ENCODE assay signal across 38 cellular contexts in the genomic region with DNA sequence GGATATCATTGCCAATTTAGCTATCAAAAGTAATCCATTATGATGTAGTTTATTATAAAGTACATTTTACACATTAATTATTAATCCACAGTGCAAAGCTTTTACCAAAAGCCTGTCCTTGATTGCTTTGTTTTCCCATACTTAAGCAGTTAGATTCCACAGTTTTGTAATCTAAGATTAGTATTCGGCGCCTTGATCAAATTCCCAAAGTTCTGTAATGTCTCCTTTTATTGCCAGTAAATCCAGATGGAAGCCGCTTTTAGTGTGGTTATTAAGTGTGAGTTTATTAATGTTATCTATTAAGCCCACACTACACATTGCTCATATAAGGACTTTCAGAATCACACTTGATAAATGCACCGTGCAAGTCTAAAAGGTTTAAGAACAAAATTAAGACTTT.
"Had no signal": no experiment of that assay in that cellular context is flagged by ENCODE, and none has a peak within 500 bp of the region (broad histone marks: within the 10 kb centered on the region; RNA-seq: fewer than 3 reads in every experiment).

No MANE protein-coding gene starts in this region.

- H3K4me3 Mint-ChIP-seq: activated naive CD4-positive, alpha-beta T cell treated with anti-CD3 and anti-CD28 coated beads for 36 hours; activated naive CD4-positive, alpha-beta T cell treated with anti-CD3 and anti-CD28 coated beads, Interleukin-2, amount 10 ng/mL, durations not matched to agents 7 days and 5 days; activated naive CD4-positive, alpha-beta T cell treated with anti-CD3 and anti-CD28 coated beads, Interleukin-2, amount 50 U/mL, for 24 hours; activated naive CD8-positive, alpha-beta T cell; activated naive CD8-positive, alpha-beta T cell treated with anti-CD3 and anti-CD28 coated beads, Interleukin-2, amount 10 ng/mL, durations not matched to agents 7 days and 5 days; activated T-cell treated with anti-CD3 and anti-CD28 coated beads, Interleukin-2, amount 50 U/mL, for 24 hours; activated T-cell treated with anti-CD3 and anti-CD28 coated beads, Interleukin-2, amount 50 U/mL, for 4 hours; activated T-cell treated with anti-CD3 and anti-CD28 coated beads, Interleukin-2, amount 50 U/mL, for 72 hours; activated T-helper 1 cell treated with anti-CD3 and anti-CD28 coated beads, Interleukin-12 subunit alpha, Interleukin-12 subunit beta, Interleukin-2, Interleukin-4 antibody, amounts not matched to agents 30 ng/mL and 10 ng/mL and 1 ng/mL, durations not matched to agents 14 hours and 24 hours and 36 hours; activated T-helper 17 cell treated with anti-CD3 and anti-CD28 coated beads, Interleukin-2, amount 50 U/mL, for 72 hours; brain; central memory CD8-positive, alpha-beta T cell had no signal

- H3K4me3 ChIP-seq: adrenal gland, ascending aorta, body of pancreas, breast epithelium, cardiac muscle cell had no signal

- H3K9me3 Mint-ChIP-seq: activated naive CD4-positive, alpha-beta T cell treated with anti-CD3 and anti-CD28 coated beads for 36 hours; activated naive CD4-positive, alpha-beta T cell treated with anti-CD3 and anti-CD28 coated beads, Interleukin-2, amount 10 ng/mL, durations not matched to agents 7 days and 5 days; activated naive CD4-positive, alpha-beta T cell treated with anti-CD3 and anti-CD28 coated beads, Interleukin-2, amount 50 U/mL, for 24 hours; activated naive CD4-positive, alpha-beta T cell treated with anti-CD3 and anti-CD28 coated beads, Interleukin-2, amount 50 U/mL, for 72 hours; activated naive CD8-positive, alpha-beta T cell treated with anti-CD3 and anti-CD28 coated beads, Interleukin-2, amount 10 ng/mL, durations not matched to agents 7 days and 5 days; activated T-cell treated with anti-CD3 and anti-CD28 coated beads, Interleukin-2, amount 50 U/mL, for 24 hours; activated T-cell treated with anti-CD3 and anti-CD28 coated beads, Interleukin-2, amount 50 U/mL, for 4 hours; activated T-cell treated with anti-CD3 and anti-CD28 coated beads, Interleukin-2, amount 50 U/mL, for 72 hours; activated T-helper 1 cell treated with anti-CD3 and anti-CD28 coated beads, Interleukin-12 subunit alpha, Interleukin-12 subunit beta, Interleukin-2, Interleukin-4 antibody, amounts not matched to agents 30 ng/mL and 10 ng/mL and 1 ng/mL, durations not matched to agents 14 hours and 24 hours and 36 hours; activated T-helper 17 cell treated with anti-CD3 and anti-CD28 coated beads, Interleukin-2, amount 50 U/mL, for 72 hours; activated T-helper 2 cell treated with anti-CD3 and anti-CD28 coated beads, Interferon-gamma antibody, Interleukin-2, Interleukin-4, amounts not matched to agents 10 μg/mL and 5 μg/mL and 100 μg/mL, durations not matched to agents 14 hours and 24 hours and 36 hours; central memory CD8-positive, alpha-beta T cell had no signal

- DNase-seq: activated effector memory CD4-positive, alpha-beta T cell treated with anti-CD3 and anti-CD28 coated beads, Interleukin-2, amount 50 U/mL, for 16 hours; activated effector memory CD4-positive, alpha-beta T cell treated with Interleukin-2 at 50 U/mL for 16 hours; activated gamma-delta T cell; activated gamma-delta T cell treated with Interleukin-2 at 50 U/mL for 16 hours; activated naive CD4-positive, alpha-beta T cell; activated naive CD4-positive, alpha-beta T cell treated with anti-CD3 and anti-CD28 coated beads for 36 hours; activated naive CD4-positive, alpha-beta T cell treated with anti-CD3 and anti-CD28 coated beads, Interleukin-2, amount 10 ng/mL, durations not matched to agents 7 days and 5 days; activated naive CD4-positive, alpha-beta T cell treated with anti-CD3 and anti-CD28 coated beads, Interleukin-2, amount 50 U/mL, for 16 hours; activated naive CD4-positive, alpha-beta T cell treated with Interleukin-2 at 50 U/mL for 16 hours; activated naive CD8-positive, alpha-beta T cell treated with anti-CD3 and anti-CD28 coated beads, Interleukin-2, amount 10 ng/mL, durations not matched to agents 7 days and 5 days; activated T-cell treated with anti-CD3 and anti-CD28 coated beads, Interleukin-2, amount 50 U/mL, for 1 hour; activated T-cell treated with anti-CD3 and anti-CD28 coated beads, Interleukin-2, amount 50 U/mL, for 24 hours; activated T-cell treated with anti-CD3 and anti-CD28 coated beads, Interleukin-2, amount 50 U/mL, for 4 hours; activated T-cell treated with anti-CD3 and anti-CD28 coated beads, Interleukin-2, amount 50 U/mL, for 48 hours; activated T-cell treated with anti-CD3 and anti-CD28 coated beads, Interleukin-2, amount 50 U/mL, for 72 hours; adrenal gland; amniotic stem cell; amygdala; anterior cingulate cortex; aorta; body of pancreas; brain microvascular endothelial cell; caudate nucleus; central memory CD4-positive, alpha-beta T cell; cerebellar nuclear complex had no signal

- H3K27ac ChIP-seq: adrenal gland, ascending aorta, body of pancreas, brain microvascular endothelial cell, breast epithelium, cardiac muscle cell had no signal

- H3K9me3 ChIP-seq: adrenal gland, ascending aorta, body of pancreas, breast epithelium had no signal

- H3K36me3 Mint-ChIP-seq: activated naive CD4-positive, alpha-beta T cell treated with anti-CD3 and anti-CD28 coated beads, Interleukin-2, amount 10 ng/mL, durations not matched to agents 7 days and 5 days; activated naive CD4-positive, alpha-beta T cell treated with anti-CD3 and anti-CD28 coated beads, Interleukin-2, amount 50 U/mL, for 24 hours; activated naive CD4-positive, alpha-beta T cell treated with anti-CD3 and anti-CD28 coated beads, Interleukin-2, amount 50 U/mL, for 72 hours; activated naive CD8-positive, alpha-beta T cell; activated naive CD8-positive, alpha-beta T cell treated with anti-CD3 and anti-CD28 coated beads, Interleukin-2, amount 10 ng/mL, durations not matched to agents 7 days and 5 days; brain had no signal

- FAIRE-seq: astrocyte, bronchial epithelial cell had no signal

- H3K27me3 Mint-ChIP-seq: activated naive CD4-positive, alpha-beta T cell treated with anti-CD3 and anti-CD28 coated beads, Interleukin-2, amount 10 ng/mL, durations not matched to agents 7 days and 5 days had no signal

- H3K4me1 Mint-ChIP-seq: activated naive CD4-positive, alpha-beta T cell treated with anti-CD3 and anti-CD28 coated beads, Interleukin-2, amount 10 ng/mL, durations not matched to agents 7 days and 5 days; activated naive CD4-positive, alpha-beta T cell treated with anti-CD3 and anti-CD28 coated beads, Interleukin-2, amount 50 U/mL, for 24 hours; activated T-helper 17 cell treated with anti-CD3 and anti-CD28 coated beads, Interleukin-2, amount 50 U/mL, for 72 hours; brain; central memory CD8-positive, alpha-beta T cell had no signal

- H3K27ac Mint-ChIP-seq: activated naive CD4-positive, alpha-beta T cell treated with anti-CD3 and anti-CD28 coated beads for 36 hours; activated naive CD4-positive, alpha-beta T cell treated with anti-CD3 and anti-CD28 coated beads, Interleukin-2, amount 10 ng/mL, durations not matched to agents 7 days and 5 days; activated naive CD4-positive, alpha-beta T cell treated with anti-CD3 and anti-CD28 coated beads, Interleukin-2, amount 50 U/mL, for 24 hours; activated naive CD4-positive, alpha-beta T cell treated with anti-CD3 and anti-CD28 coated beads, Interleukin-2, amount 50 U/mL, for 72 hours; activated naive CD8-positive, alpha-beta T cell; activated naive CD8-positive, alpha-beta T cell treated with anti-CD3 and anti-CD28 coated beads, Interleukin-2, amount 10 ng/mL, durations not matched to agents 7 days and 5 days; activated T-cell treated with anti-CD3 and anti-CD28 coated beads, Interleukin-2, amount 50 U/mL, for 24 hours; activated T-cell treated with anti-CD3 and anti-CD28 coated beads, Interleukin-2, amount 50 U/mL, for 72 hours; activated T-helper 1 cell treated with anti-CD3 and anti-CD28 coated beads, Interleukin-12 subunit alpha, Interleukin-12 subunit beta, Interleukin-2, Interleukin-4 antibody, amounts not matched to agents 30 ng/mL and 10 ng/mL and 1 ng/mL, durations not matched to agents 14 hours and 24 hours and 36 hours; activated T-helper 17 cell treated with anti-CD3 and anti-CD28 coated beads, Interleukin-2, amount 50 U/mL, for 72 hours; activated T-helper 2 cell treated with anti-CD3 and anti-CD28 coated beads, Interferon-gamma antibody, Interleukin-2, Interleukin-4, amounts not matched to agents 10 μg/mL and 5 μg/mL and 100 μg/mL, durations not matched to agents 14 hours and 24 hours and 36 hours; brain had no signal

- ATAC-seq: activated naive CD4-positive, alpha-beta T cell treated with anti-CD3 and anti-CD28 coated beads, Interleukin-2, amount 50 U/mL, for 72 hours; activated T-cell treated with anti-CD3 and anti-CD28 coated beads, Interleukin-2, amount 50 U/mL, for 4 hours; activated T-cell treated with anti-CD3 and anti-CD28 coated beads, Interleukin-2, amount 50 U/mL, for 72 hours; activated T-helper 17 cell treated with anti-CD3 and anti-CD28 coated beads, Interleukin-2, amount 50 U/mL, for 72 hours; body of pancreas had no signal

- H3K36me3 ChIP-seq: adrenal gland, ascending aorta, brain microvascular endothelial cell, breast epithelium, cardiac muscle cell had no signal

- H3K27me3 ChIP-seq: adrenal gland, ascending aorta, body of pancreas, brain microvascular endothelial cell, breast epithelium, cardiac muscle cell had no signal

- H3K4me1 ChIP-seq: adrenal gland, ascending aorta, body of pancreas, breast epithelium had no signal
